ENCODE assay signal across 26 cellular contexts in the genomic region with DNA sequence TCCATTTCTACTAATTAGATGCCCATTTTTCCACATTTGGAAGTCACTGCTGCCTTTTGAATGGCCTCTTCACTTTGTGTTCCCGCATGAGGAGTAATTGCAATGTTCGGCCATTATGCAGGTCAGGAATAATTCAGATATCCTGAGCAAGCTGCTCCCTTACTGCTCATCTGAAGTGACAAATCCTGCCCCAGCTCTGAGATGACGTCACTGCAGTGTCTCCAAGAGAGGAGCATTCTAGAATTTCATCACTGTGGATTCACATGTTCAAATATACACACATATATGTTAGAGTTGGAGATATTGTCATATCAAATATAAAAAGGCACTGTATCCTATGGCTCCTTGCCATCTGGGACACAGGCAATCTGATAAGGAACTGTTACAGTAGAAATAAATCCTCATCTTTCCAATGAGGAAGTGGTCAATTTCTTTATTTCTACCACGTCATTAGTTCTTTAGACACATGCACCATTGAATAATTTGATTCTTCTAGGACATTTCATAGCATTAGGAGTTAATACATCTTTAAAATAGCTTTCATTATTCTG.
"Had no signal": no experiment of that assay in that cellular context is flagged by ENCODE, and none has a peak within 500 bp of the region (broad histone marks: within the 10 kb centered on the region; RNA-seq: fewer than 3 reads in every experiment).

No MANE protein-coding gene starts in this region.

- H3K4me3 ChIP-seq: gastroesophageal sphincter, heart right ventricle, lower lobe of right lung, pancreas, right atrium auricular region, sigmoid colon, thoracic aorta, tibial nerve, upper lobe of right lung, uterus had no signal

- H3K9me3 ChIP-seq: gastroesophageal sphincter, heart right ventricle, lower lobe of right lung, neutrophil, pancreas, right atrium auricular region, sigmoid colon, thoracic aorta, tibial nerve, upper lobe of right lung, uterus had no signal

- DNase-seq: effector CD8-positive, alpha-beta T cell; endodermal cell; foreskin keratinocyte; heart right ventricle; hypothalamus; immature natural killer cell; islet precursor cell; kidney glomerular epithelial cell; left ventricle myocardium superior; lower lobe of right lung; naive B cell; pancreas; sigmoid colon; stimulated activated CD4-positive, alpha-beta T cell treated with anti-CD3 and anti-CD28 coated beads, Interleukin-15, amount 100 ng/mL, for 24 hours; stimulated activated CD4-positive, alpha-beta T cell treated with anti-CD3 and anti-CD28 coated beads, Interleukin-2, amount 100 ng/mL, for 48 hours; stimulated activated naive B cell treated with anti-CD40 and anti-IgM and Interleukin-4, amounts not matched to agents 10 μg/mL and 1 μg/mL and 100 μg/mL, for 72 hours; upper lobe of right lung; uterus had no signal

- H3K27ac ChIP-seq: epithelial cell of prostate, foreskin keratinocyte, gastroesophageal sphincter, heart right ventricle, lower lobe of right lung, neutrophil, pancreas, right atrium auricular region, sigmoid colon, thoracic aorta, tibial nerve, upper lobe of right lung, uterus had no signal

- H3K4me1 ChIP-seq: foreskin keratinocyte, gastroesophageal sphincter, heart right ventricle, lower lobe of right lung, pancreas, right atrium auricular region, sigmoid colon, tibial nerve, upper lobe of right lung, uterus had no signal

- H3K36me3 ChIP-seq: gastroesophageal sphincter, heart right ventricle, lower lobe of right lung, neutrophil, pancreas, right atrium auricular region, sigmoid colon, thoracic aorta, tibial nerve, upper lobe of right lung, uterus had no signal

- H3K27me3 ChIP-seq: heart right ventricle, neutrophil, pancreas, right atrium auricular region, sigmoid colon, tibial nerve, upper lobe of right lung, uterus had no signal

- ATAC-seq: esophagus mucosa; foreskin keratinocyte; gastroesophageal sphincter; heart right ventricle; left ventricle myocardium superior; lower lobe of right lung; natural killer cell treated with Interleukin-12 subunit alpha and Interleukin-12 subunit beta and Interleukin-15 and Interleukin-18, amount 100 ng/mL, for 72 hours; stimulated activated naive B cell treated with anti-CD40 and anti-IgM and Interleukin-4, amounts not matched to agents 10 μg/mL and 1 μg/mL and 100 μg/mL, for 72 hours; upper lobe of right lung had no signal
